ENCODE assay signal across 15 cellular contexts in the genomic region with DNA sequence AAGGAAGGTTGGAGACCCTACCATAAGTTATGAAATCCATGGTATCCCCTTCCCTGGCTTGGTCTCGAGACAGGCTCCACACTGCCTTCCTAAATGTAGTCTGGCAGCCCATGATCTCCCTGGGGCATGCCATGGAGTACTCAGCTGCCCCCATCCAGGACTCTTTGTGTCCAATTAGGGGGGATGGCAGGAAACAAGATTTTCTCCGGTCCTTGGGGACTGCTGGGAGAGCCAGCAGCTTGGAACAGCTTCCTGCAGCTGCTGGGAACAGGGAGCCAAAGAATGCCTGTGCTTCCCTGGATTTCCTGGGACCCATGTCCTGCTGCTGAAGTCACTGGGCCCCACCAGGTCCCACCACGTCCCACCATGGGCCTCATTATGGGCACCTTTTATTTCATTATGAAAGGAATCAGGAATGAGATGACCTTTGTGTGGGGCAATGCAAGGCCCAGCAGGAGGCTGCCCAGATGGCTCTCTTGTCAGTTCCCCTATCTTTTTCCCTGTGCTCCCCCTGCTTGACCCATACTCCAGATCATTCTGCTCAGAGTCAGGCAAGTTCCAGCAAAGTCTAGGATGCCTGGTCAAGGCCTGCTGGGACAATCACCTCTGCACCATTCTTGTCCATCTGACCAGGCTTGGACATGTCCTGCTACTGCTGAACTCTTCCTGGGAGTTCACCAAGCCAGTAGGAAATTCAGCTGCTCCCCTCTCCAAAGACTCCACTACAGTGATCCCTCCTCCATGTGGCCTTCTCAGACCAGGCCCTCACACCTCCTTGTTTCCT. TPM values are rescaled to one million over a fixed set of nuclear protein-coding genes. Genes with fewer than 3 reads are reported as not detected.
A peak's percentile ranks its signal among the peaks of the same experiment; 100 is the strongest.
DNase-seq lines count a peak whose midpoint lies in the region; ATAC-seq, FAIRE-seq and TF ChIP-seq lines count a peak whose summit lies in the region.
"Had no signal": no experiment of that assay in that cellular context is flagged by ENCODE, and none has a peak within 500 bp of the region (broad histone marks: within the 10 kb centered on the region; RNA-seq: fewer than 3 reads in every experiment).

No MANE protein-coding gene starts in this region.

- no peaks in the 10 kb centered on the region for H3K27me3 ChIP-seq in pancreas
- H3K27me3 ChIP-seq: dorsolateral prefrontal cortex, gastroesophageal sphincter had no signal

- ATAC-seq in pancreas, result peak in 2 of 4 donors; percentile 1 to 8
- no peak for ATAC-seq in activated T-cell treated with anti-CD3 and anti-CD28 coated beads, Interleukin-2, amount 50 U/mL, for 4 hours
- ATAC-seq: gastroesophageal sphincter had no signal

- no peaks in the 10 kb centered on the region for H3K9me3 ChIP-seq in pancreas
- H3K9me3 ChIP-seq: gastroesophageal sphincter had no signal

- H3K9me3 Mint-ChIP-seq in HFFc6 (no peaks in the 10 kb centered on the region), endothelial cell (ENCODE audit: unreplicated experiment) (no peaks in the 10 kb centered on the region)
- H3K9me3 Mint-ChIP-seq in activated T-cell treated with anti-CD3 and anti-CD28 coated beads, Interleukin-2, amount 50 U/mL, for 4 hours, result no peaks in the 10 kb centered on the region
- H3K9me3 Mint-ChIP-seq: activated CD8-positive, alpha-beta T cell treated with anti-CD3 and anti-CD28 coated beads for 36 hours; activated naive CD4-positive, alpha-beta T cell treated with anti-CD3 and anti-CD28 coated beads, Interleukin-2, amount 50 U/mL, for 72 hours; CD14-positive monocyte; IgD-negative memory B cell; memory B cell had no signal

- H3K36me3 ChIP-seq in pancreas, result no peaks in the 10 kb centered on the region
- H3K36me3 ChIP-seq: gastroesophageal sphincter had no signal

- FAIRE-seq in pancreas (lab: Jason Lieb, UNC) (no peak), D721Med (lab: Jason Lieb, UNC) (no peak)

- peaks cover 14 to 39% (median 19%) of the 10 kb centered on the region in 3 donors for H3K4me1 ChIP-seq in pancreas

- peaks cover 3% of the 10 kb centered on the region for H3K27me3 Mint-ChIP-seq in HFFc6 (ENCODE audit: insufficient read depth)
- H3K27me3 Mint-ChIP-seq in endothelial cell (ENCODE audit: unreplicated experiment), result peaks cover 8% of the 10 kb centered on the region
- H3K27me3 Mint-ChIP-seq in activated T-cell treated with anti-CD3 and anti-CD28 coated beads, Interleukin-2, amount 50 U/mL, for 4 hours (ENCODE audit: low read depth), result no peaks in the 10 kb centered on the region
- H3K27me3 Mint-ChIP-seq: activated CD8-positive, alpha-beta T cell treated with anti-CD3 and anti-CD28 coated beads for 36 hours; IgD-negative memory B cell; memory B cell had no signal

- no peaks in the 10 kb centered on the region for H3K36me3 Mint-ChIP-seq in HFFc6 (ENCODE audit: low read depth)
- no peaks in the 10 kb centered on the region for H3K36me3 Mint-ChIP-seq in endothelial cell (ENCODE audit: low read depth, unreplicated experiment)
- no peaks in the 10 kb centered on the region for H3K36me3 Mint-ChIP-seq in activated T-cell treated with anti-CD3 and anti-CD28 coated beads, Interleukin-2, amount 50 U/mL, for 4 hours (ENCODE audit: insufficient read depth)
- H3K36me3 Mint-ChIP-seq: activated naive CD4-positive, alpha-beta T cell treated with anti-CD3 and anti-CD28 coated beads, Interleukin-2, amount 50 U/mL, for 72 hours; CD14-positive monocyte; IgD-negative memory B cell; memory B cell had no signal

- H3K27ac Mint-ChIP-seq in HFFc6 (peak overlapping the region; percentile 36; the same call in 1 of the 2 replicates), endothelial cell (ENCODE audit: unreplicated experiment) (peak overlapping the region; percentile 67)
- H3K27ac Mint-ChIP-seq: activated CD8-positive, alpha-beta T cell treated with anti-CD3 and anti-CD28 coated beads for 36 hours; IgD-negative memory B cell; memory B cell had no signal

- intact Hi-C loops in pancreas (cut with DNase I), result no loop called here

- peak overlapping the region; percentile 1 to 55 (median 34) for H3K27ac ChIP-seq in pancreas
- H3K27ac ChIP-seq: dorsolateral prefrontal cortex, gastroesophageal sphincter had no signal

- DNase-seq in HFFc6 (no peak), endothelial cell (ENCODE audit: low spot score) (peak; percentile 25), pancreas (no peak), D721Med (ENCODE audit: insufficient read length, low spot score) (no peak)
- no peak for DNase-seq in activated T-cell treated with anti-CD3 and anti-CD28 coated beads, Interleukin-2, amount 50 U/mL, for 4 hours
- no peak for DNase-seq in stimulated activated naive CD4-positive, alpha-beta T cell (lab: John Stamatoyannopoulos, UW)
- DNase-seq: dorsolateral prefrontal cortex, NCI-H1694 treated with DMSO at 0.1 percent for 48 hours, T-helper 2 cell had no signal

- H3K4me1 Mint-ChIP-seq in HFFc6 (ENCODE audit: low read depth) (peaks cover 24% of the 10 kb centered on the region), endothelial cell (ENCODE audit: unreplicated experiment) (peaks cover 20% of the 10 kb centered on the region)
- H3K4me1 Mint-ChIP-seq in activated T-cell treated with anti-CD3 and anti-CD28 coated beads, Interleukin-2, amount 50 U/mL, for 4 hours (ENCODE audit: low read depth), result no peaks in the 10 kb centered on the region
- H3K4me1 Mint-ChIP-seq: CD14-positive monocyte, IgD-negative memory B cell had no signal

- no peak overlapping the region for H3K4me3 ChIP-seq in pancreas
- H3K4me3 ChIP-seq: dorsolateral prefrontal cortex, gastroesophageal sphincter had no signal

- no peak overlapping the region for H3K4me3 Mint-ChIP-seq in HFFc6
- no peak overlapping the region for H3K4me3 Mint-ChIP-seq in endothelial cell (ENCODE audit: unreplicated experiment)
- H3K4me3 Mint-ChIP-seq in activated T-cell treated with anti-CD3 and anti-CD28 coated beads, Interleukin-2, amount 50 U/mL, for 4 hours, result no peak overlapping the region
- H3K4me3 Mint-ChIP-seq: activated CD8-positive, alpha-beta T cell treated with anti-CD3 and anti-CD28 coated beads for 36 hours; CD14-positive monocyte; IgD-negative memory B cell; memory B cell had no signal

- TF ChIP-seq CTCF in HFFc6 (IDR thresholded peaks at IDR 0.05) (no peak), endothelial cell (IDR thresholded peaks at IDR 0.05; ENCODE audit: unreplicated experiment) (no peak), pancreas (IDR thresholded peaks at IDR 0.05) (no peak), D721Med (IDR thresholded peaks at IDR 0.05; ENCODE audit: insufficient read depth, missing control alignments) (no peak)

- WGBS in pancreas, 2 donors, result 44 to 46% methylated on average over 3 of the region's 3 CpGs

RNA-seq across cellular contexts. Expression of a gene that starts 15.0 kb away (rescaled TPM):
- 100 to 1,000 TPM; 101 to 121 (median 106) TPM for total RNA-seq in HFFc6 (2021; fragmentation: NEBNext Ultra II Directional; extraction: Animal tissue kit (Norgen Biotek cat#: 25700))
- total RNA-seq in endothelial cell (ENCODE audit: unreplicated experiment) (54.8 TPM), pancreas (100 to 1,000 TPM in 1 of 6 donors, 10 to 100 TPM in 5; 60.8 to 108 (median 71.6) TPM)
- polyA plus RNA-seq in pancreas, result 10 to 100 TPM; 15.5 to 19.9 TPM
- total RNA-seq in activated T-cell treated with anti-CD3 and anti-CD28 coated beads, Interleukin-2, amount 50 U/mL, for 4 hours, result 10 to 100 TPM; 19.9 to 25.6 (median 25.4) TPM

RNA-seq across cellular contexts. Expression of a gene that starts 26.0 kb away (rescaled TPM):
- total RNA-seq in HFFc6 (2021; fragmentation: NEBNext Ultra II Directional; extraction: Animal tissue kit (Norgen Biotek cat#: 25700)), result 10 to 100 TPM; 10.3 to 15.8 (median 13.2) TPM
- total RNA-seq in endothelial cell (ENCODE audit: unreplicated experiment), result 30.0 TPM
- 10 to 100 TPM in 1 of 6 donors, 1 to 10 TPM in 5; 5.3 to 12.6 (median 6.9) TPM for total RNA-seq in pancreas
- 1 to 10 TPM; 9.8 to 9.9 TPM for polyA plus RNA-seq in pancreas
- total RNA-seq in activated T-cell treated with anti-CD3 and anti-CD28 coated beads, Interleukin-2, amount 50 U/mL, for 4 hours, result 1 to 10 TPM; 5.5 to 5.8 (median 5.8) TPM

RNA-seq across cellular contexts. Expression of a gene that starts 32.8 kb away (rescaled TPM):
- 1 to 10 TPM in 5 of 6 experiments, under 1 TPM in 1; 0.78 to 3.2 (median 1.2) TPM for total RNA-seq in HFFc6 (2021; fragmentation: NEBNext Ultra II Directional; extraction: Animal tissue kit (Norgen Biotek cat#: 25700))
- total RNA-seq in endothelial cell (ENCODE audit: unreplicated experiment) (11.9 TPM), pancreas (10 to 100 TPM in 5 of 6 donors, 1 to 10 TPM in 1; 9.2 to 21.5 (median 12.8) TPM)
- 10 to 100 TPM; 31.4 to 43.5 TPM for polyA plus RNA-seq in pancreas
- 1 to 10 TPM in 1 of 3 donors, under 1 TPM in 2; 0.50 to 1.1 (median 0.81) TPM for total RNA-seq in activated T-cell treated with anti-CD3 and anti-CD28 coated beads, Interleukin-2, amount 50 U/mL, for 4 hours

RNA-seq across cellular contexts. Expression of a gene that starts 42.9 kb away (rescaled TPM):
- 10 to 100 TPM; 45.5 to 58.7 (median 49.9) TPM for total RNA-seq in HFFc6 (2021; fragmentation: NEBNext Ultra II Directional; extraction: Animal tissue kit (Norgen Biotek cat#: 25700))
- total RNA-seq in endothelial cell (ENCODE audit: unreplicated experiment) (17.3 TPM), pancreas (10 to 100 TPM in 5 of 6 donors, 1 to 10 TPM in 1; 8.5 to 14.8 (median 13.8) TPM)
- polyA plus RNA-seq in pancreas, result 10 to 100 TPM; 13.8 to 33.1 TPM
- total RNA-seq in activated T-cell treated with anti-CD3 and anti-CD28 coated beads, Interleukin-2, amount 50 U/mL, for 4 hours, result 10 to 100 TPM; 20.0 to 21.8 (median 20.1) TPM

RNA-seq across cellular contexts. Expression of a gene that starts 43.3 kb away (rescaled TPM):
- total RNA-seq in HFFc6 (2021; fragmentation: NEBNext Ultra II Directional; extraction: Animal tissue kit (Norgen Biotek cat#: 25700)), result 100 to 1,000 TPM; 703 to 739 (median 716) TPM
- 583 TPM for total RNA-seq in endothelial cell (ENCODE audit: unreplicated experiment)
- 100 to 1,000 TPM; 124 to 209 (median 145) TPM for total RNA-seq in pancreas
- 100 to 1,000 TPM in 1 of 2 donors, 10 to 100 TPM in 1; 77.8 to 143 TPM for polyA plus RNA-seq in pancreas
- total RNA-seq in activated T-cell treated with anti-CD3 and anti-CD28 coated beads, Interleukin-2, amount 50 U/mL, for 4 hours, result 100 to 1,000 TPM; 390 to 408 (median 408) TPM
